9 cellular contexts compared by ENCODE assay signal in the genomic region with DNA sequence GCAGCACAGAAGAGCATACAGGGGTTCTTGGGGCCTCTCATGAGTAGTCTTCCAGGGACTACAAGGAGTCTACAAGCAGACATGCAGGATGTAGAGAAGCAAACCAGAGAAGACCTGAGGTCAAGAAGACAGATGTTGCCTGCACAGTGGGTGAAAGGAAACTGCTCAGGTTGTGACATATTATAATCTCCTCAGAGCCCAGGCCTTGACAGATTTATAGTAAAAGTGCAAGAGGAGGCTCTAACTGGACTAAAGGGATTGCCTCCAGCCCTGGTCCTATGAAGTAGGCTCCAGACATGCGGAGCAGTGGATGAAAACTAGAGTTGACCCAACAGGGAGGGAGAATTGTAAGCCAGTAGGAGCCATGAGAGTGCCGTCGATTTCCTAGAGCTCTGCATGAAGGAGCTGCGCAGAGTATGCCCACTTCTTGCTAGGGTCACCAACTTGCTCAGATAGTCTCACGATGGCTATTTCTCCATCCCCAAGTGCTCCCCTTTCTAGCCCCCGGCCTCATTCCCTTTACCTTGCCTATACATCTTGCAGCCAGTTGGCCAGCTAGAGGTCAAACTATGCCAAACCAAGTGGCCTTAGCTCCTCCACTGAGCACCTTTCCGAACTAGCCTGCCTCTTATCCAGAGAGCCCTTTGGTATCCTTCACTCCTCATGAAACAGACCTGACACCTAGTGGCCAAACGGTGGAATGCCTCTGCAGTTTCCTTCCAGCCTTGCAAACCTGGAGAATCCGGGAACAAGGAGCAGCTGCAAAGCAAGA. TPM values are rescaled to one million over a fixed set of nuclear protein-coding genes. Genes with fewer than 3 reads are reported as not detected.
DNase-seq lines count a peak whose midpoint lies in the region; ATAC-seq and TF ChIP-seq lines count a peak whose summit lies in the region.
"Had no signal": no experiment of that assay in that cellular context is flagged by ENCODE, and none has a peak within 500 bp of the region (broad histone marks: within the 10 kb centered on the region; RNA-seq: fewer than 3 reads in every experiment).

No MANE protein-coding gene starts in this region.

- H3K27ac ChIP-seq in fibroblast of lung (ENCODE audit: insufficient read depth, low read length) (peak overlapping the region; percentile 59), stomach (peak overlapping the region in 4 of 5 donors; percentile 60 to 81 (median 76))

- H3K27me3 ChIP-seq in fibroblast of lung (ENCODE audit: control insufficient read depth, insufficient read depth, low read length): no peaks in the 10 kb centered on the region
- no peaks in the 10 kb centered on the region for H3K27me3 ChIP-seq in stomach

- H3K4me3 Mint-ChIP-seq in activated T-cell treated with anti-CD3 and anti-CD28 coated beads, Interleukin-2, amount 50 U/mL, for 24 hours: no peak overlapping the region
- H3K4me3 Mint-ChIP-seq in natural killer cell: no peak overlapping the region
- H3K4me3 Mint-ChIP-seq: activated naive CD4-positive, alpha-beta T cell treated with anti-CD3 and anti-CD28 coated beads, Interleukin-2, amount 50 U/mL, for 24 hours had no signal

- H3K9me3 ChIP-seq in fibroblast of lung (ENCODE audit: control insufficient read depth, insufficient read depth, low read depth, low read length) (no peaks in the 10 kb centered on the region), stomach (no peaks in the 10 kb centered on the region)

- H3K4me1 ChIP-seq in fibroblast of lung (ENCODE audit: control insufficient read depth, extremely low read depth, insufficient read depth, low read length) (peaks cover 42% of the 10 kb centered on the region), stomach (peaks cover 18 to 42% (median 34%) of the 10 kb centered on the region in 4 donors)

- ATAC-seq in natural killer cell (peak in 1 of 3 donors; percentile 72), HG03135 (IDR thresholded peaks at IDR 0.05; ENCODE audit: unreplicated experiment) (no peak)

- H3K4me1 Mint-ChIP-seq in activated T-cell treated with anti-CD3 and anti-CD28 coated beads, Interleukin-2, amount 50 U/mL, for 24 hours (ENCODE audit: low read depth): no peaks in the 10 kb centered on the region
- no peaks in the 10 kb centered on the region for H3K4me1 Mint-ChIP-seq in natural killer cell
- H3K4me1 Mint-ChIP-seq: activated naive CD4-positive, alpha-beta T cell treated with anti-CD3 and anti-CD28 coated beads, Interleukin-2, amount 50 U/mL, for 24 hours had no signal

- DNase-seq in DMS153 treated with DMSO at 0.1 percent for 48 hours (lab: John Stamatoyannopoulos, UW; ENCODE audit: unreplicated experiment) (peak; percentile 94), KG1 (lab: John Stamatoyannopoulos, UW) (peak; percentile 30), OCI-M1 (lab: John Stamatoyannopoulos, UW) (peak; percentile 87), fibroblast of lung (ENCODE audit: low read depth in 2 of 2) (peak; percentile 76 to 89), natural killer cell (no peak), stomach (peak; percentile 81)
- peak; percentile 64 for DNase-seq in activated T-cell treated with anti-CD3 and anti-CD28 coated beads, Interleukin-2, amount 50 U/mL, for 24 hours

- intact Hi-C loops in natural killer cell (cut with micrococcal nuclease) (loop anchor here (1.0 kb wide), 1 partner anchor 82 kb away; no protein-coding TSS in a partner anchor), stomach (cut with DNase I; ENCODE audit: low total_unique reads) (loop anchor here (2.0 to 10.0 kb wide), 2 partner anchors 84 to 238 kb away; no protein-coding TSS in a partner anchor)

- H3K4me2 ChIP-seq in fibroblast of lung (ENCODE audit: extremely low read depth, insufficient read depth, low read length): no peak overlapping the region

- H2AFZ ChIP-seq in fibroblast of lung (ENCODE audit: low read length): no peak overlapping the region

- H3K4me3 ChIP-seq in fibroblast of lung (replicated peaks in 1 of 4; ENCODE audit: control extremely low read depth in 1 of 4, insufficient read depth in 1 of 4, low read depth in 3 of 4, low read length in 4 of 4) (no peak overlapping the region), stomach (no peak overlapping the region)

- no peak overlapping the region for H3K27ac Mint-ChIP-seq in activated T-cell treated with anti-CD3 and anti-CD28 coated beads, Interleukin-2, amount 50 U/mL, for 24 hours
- no peak overlapping the region for H3K27ac Mint-ChIP-seq in natural killer cell
- H3K27ac Mint-ChIP-seq: activated naive CD4-positive, alpha-beta T cell treated with anti-CD3 and anti-CD28 coated beads, Interleukin-2, amount 50 U/mL, for 24 hours had no signal

- no peak for TF ChIP-seq POLR2A in stomach (IDR thresholded peaks at IDR 0.05)

- TF ChIP-seq CTCF in fibroblast of lung (conservative IDR thresholded peaks at IDR 0.05 in 1 of 2, IDR thresholded peaks at IDR 0.05 in 1 of 2; ENCODE audit: low read depth in 1 of 2, low read length in 2 of 2): peak; percentile 98 to 99
- peak; percentile 85 for TF ChIP-seq CTCF in natural killer cell (IDR thresholded peaks at IDR 0.05)
- TF ChIP-seq CTCF in stomach (IDR thresholded peaks at IDR 0.05): peak in 5 of 7 experiments; percentile 89 to 100 (median 95)

- peaks cover 43% of the 10 kb centered on the region for H3K36me3 ChIP-seq in fibroblast of lung (ENCODE audit: control insufficient read depth, insufficient read depth, low read length)
- peaks cover 23 to 84% (median 67%) of the 10 kb centered on the region in 4 donors for H3K36me3 ChIP-seq in stomach

- no peak for TF ChIP-seq EP300 in stomach (IDR thresholded peaks at IDR 0.05)

- peaks cover 12% of the 10 kb centered on the region for H3K79me2 ChIP-seq in fibroblast of lung (ENCODE audit: control insufficient read depth, insufficient read depth, low read length)

- H3K9ac ChIP-seq in fibroblast of lung (ENCODE audit: insufficient read depth, low read length): no peak overlapping the region

- H3K27me3 Mint-ChIP-seq in activated T-cell treated with anti-CD3 and anti-CD28 coated beads, Interleukin-2, amount 50 U/mL, for 24 hours: no peaks in the 10 kb centered on the region
- peaks cover 7 to 9% of the 10 kb centered on the region in 2 donors for H3K27me3 Mint-ChIP-seq in natural killer cell (ENCODE audit: low read depth in 2 of 2)
- H3K27me3 Mint-ChIP-seq: activated naive CD4-positive, alpha-beta T cell treated with anti-CD3 and anti-CD28 coated beads, Interleukin-2, amount 50 U/mL, for 24 hours had no signal

- H3K36me3 Mint-ChIP-seq in activated T-cell treated with anti-CD3 and anti-CD28 coated beads, Interleukin-2, amount 50 U/mL, for 24 hours (ENCODE audit: low read depth): no peaks in the 10 kb centered on the region
- H3K36me3 Mint-ChIP-seq in natural killer cell: no peaks in the 10 kb centered on the region

- H4K20me1 ChIP-seq in fibroblast of lung (ENCODE audit: control insufficient read depth, extremely low read depth, insufficient read depth, low read length): no peaks in the 10 kb centered on the region

- WGBS in stomach, 5 donors: 53 to 62% (median 56%) methylated on average over 9 of the region's 9 CpGs

- H3K9me3 Mint-ChIP-seq in activated T-cell treated with anti-CD3 and anti-CD28 coated beads, Interleukin-2, amount 50 U/mL, for 24 hours: no peaks in the 10 kb centered on the region
- H3K9me3 Mint-ChIP-seq in natural killer cell: no peaks in the 10 kb centered on the region
- H3K9me3 Mint-ChIP-seq: activated naive CD4-positive, alpha-beta T cell treated with anti-CD3 and anti-CD28 coated beads, Interleukin-2, amount 50 U/mL, for 24 hours had no signal

RNA-seq across cellular contexts. Expression of a gene that starts 36.2 kb away (rescaled TPM):
- total RNA-seq in fibroblast of lung (19.0 and 28.4 TPM in 2 replicates), natural killer cell (10 to 100 TPM; 27.0 to 35.5 (median 34.6) TPM), stomach (10 to 100 TPM in 2 of 5 donors, 1 to 10 TPM in 3; 5.2 to 27.9 (median 9.9) TPM)
- polyA plus RNA-seq in fibroblast of lung (29.2 and 44.5 TPM in 2 replicates), stomach (10 to 100 TPM; 13.5 to 18.6 (median 14.4) TPM)
- 31.8 and 46.4 TPM in 2 replicates for polyA plus RNA-seq in fibroblast of lung (2012)
- polyA minus RNA-seq in fibroblast of lung (ENCODE audit: low replicate concordance): 54.0 and 56.7 TPM in 2 replicates
